ENCODE assay signal across 20 cellular contexts in the genomic region with DNA sequence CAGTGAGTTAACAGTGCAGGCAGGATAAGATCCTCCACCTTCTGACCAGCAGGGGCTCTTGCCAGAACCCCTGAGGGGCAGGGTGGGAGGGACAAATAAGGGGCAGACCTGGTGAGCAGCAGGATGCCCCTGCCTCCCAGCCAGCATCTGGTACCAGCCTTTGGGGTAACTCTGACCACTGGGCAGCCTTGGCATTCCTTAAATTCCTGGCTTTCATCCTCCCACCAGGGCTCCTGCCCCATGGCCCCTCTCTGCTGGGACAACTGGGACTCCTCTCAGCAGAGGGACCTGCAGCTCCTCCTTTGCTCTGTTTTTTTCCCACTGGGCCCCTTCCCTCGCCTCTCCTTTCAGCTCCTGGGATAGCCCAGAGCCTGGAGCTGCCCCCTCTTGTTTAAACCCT.
DNase-seq lines count a peak whose midpoint lies in the region; ATAC-seq and TF ChIP-seq lines count a peak whose summit lies in the region.
"Had no signal": no experiment of that assay in that cellular context is flagged by ENCODE, and none has a peak within 500 bp of the region (broad histone marks: within the 10 kb centered on the region; RNA-seq: fewer than 3 reads in every experiment).

No MANE protein-coding gene starts in this region.

- peak; percentile 82 for ATAC-seq in WTC11
- no peak for ATAC-seq in sciatic nerve

- no peaks in the 10 kb centered on the region for H3K27me3 ChIP-seq in HUES48 (ENCODE audit: control insufficient read depth, insufficient read depth, low read length)

- CTCF ChIA-PET in WTC11 (lab: Charles Lee), result interaction anchor here (0.6 to 2.1 kb wide), 9 partner anchors 11 to 182 kb away, joined by 3 to 8 read pairs (median 3); no protein-coding TSS in a partner anchor

- no peak for TF ChIP-seq CTCF in WTC11 (IDR thresholded peaks at IDR 0.05)

- no peak overlapping the region for H3K9ac ChIP-seq in HUES48 (ENCODE audit: low read depth, low read length)
- H3K9ac ChIP-seq: KMS-11 had no signal

- POLR2A ChIA-PET in WTC11 (lab: Charles Lee), result no interaction called here

- H3K36me3 ChIP-seq in HUES48 (ENCODE audit: control insufficient read depth, insufficient read depth, low read length), result no peaks in the 10 kb centered on the region

- H3K9me3 ChIP-seq in HUES48 (ENCODE audit: control insufficient read depth, insufficient read depth, low read length), result 0 out of 2 replicates have a peak, but pooled peaks cover 6% of the 10 kb centered on the region

- no peaks in the 10 kb centered on the region; the same call in none of the 2 replicates for H3K27me3 Mint-ChIP-seq in WTC11 (ENCODE audit: low read depth)

- H3K36me3 Mint-ChIP-seq in WTC11, result peaks cover 10% of the 10 kb centered on the region
- H3K36me3 Mint-ChIP-seq: CD4-positive, CD25-positive, alpha-beta regulatory T cell had no signal

- H3K4me1 ChIP-seq in HUES48 (ENCODE audit: control insufficient read depth, insufficient read depth, low read length), result peaks cover 15% of the 10 kb centered on the region

- no peak overlapping the region for H3K4me3 Mint-ChIP-seq in WTC11
- H3K4me3 Mint-ChIP-seq: CD4-positive, CD25-positive, alpha-beta regulatory T cell had no signal

- intact Hi-C loops in sciatic nerve (cut with DNase I), result no loop called here

- H3K27ac Mint-ChIP-seq in WTC11, result no peak overlapping the region
- H3K27ac Mint-ChIP-seq: CD4-positive, CD25-positive, alpha-beta regulatory T cell had no signal

- H3K4me3 ChIP-seq in HUES48 (ENCODE audit: low read depth, low read length), result no peak overlapping the region
- H3K4me3 ChIP-seq: SK-N-MC had no signal

- peak overlapping the region; percentile 59 for H3K27ac ChIP-seq in HUES48 (ENCODE audit: low read depth, low read length)
- H3K27ac ChIP-seq: KMS-11, RWPE1, SK-N-MC had no signal

- peaks cover 32% of the 10 kb centered on the region for H3K9me3 Mint-ChIP-seq in WTC11

- DNase-seq in WTC11 (ENCODE audit: low spot score), result peak; percentile 46
- DNase-seq in iPS-NIHi11 (ENCODE audit: low spot score), result peak; percentile 46
- DNase-seq in mucosa of gallbladder (ENCODE audit: low spot score), result no peak
- no peak for DNase-seq in nucleus accumbens (lab: John Stamatoyannopoulos, UW)
- no peak for DNase-seq in SW 1271 (lab: John Stamatoyannopoulos, UW)
- DNase-seq in sciatic nerve (ENCODE audit: low spot score), result no peak
- DNase-seq: CD4-positive, CD25-positive, alpha-beta regulatory T cell; EL; HCEC 1CT; NCI-H1105; NCI-H146; NCI-H2029; NCI-H2227 treated with DMSO at 0.1 percent for 48 hours; NCI-H510A; NCI-H748 treated with DMSO at 0.1 percent for 48 hours; SHP77 treated with DMSO at 0.1 percent for 48 hours had no signal

- H3K4me1 Mint-ChIP-seq in WTC11, result peaks cover 13% of the 10 kb centered on the region
- H3K4me1 Mint-ChIP-seq: CD4-positive, CD25-positive, alpha-beta regulatory T cell had no signal

TF ChIP-seq in WTC11, 78 proteins besides CTCF, POLR2A, EP300 and RAD21:
- TF ChIP-seq, protein P1, sequence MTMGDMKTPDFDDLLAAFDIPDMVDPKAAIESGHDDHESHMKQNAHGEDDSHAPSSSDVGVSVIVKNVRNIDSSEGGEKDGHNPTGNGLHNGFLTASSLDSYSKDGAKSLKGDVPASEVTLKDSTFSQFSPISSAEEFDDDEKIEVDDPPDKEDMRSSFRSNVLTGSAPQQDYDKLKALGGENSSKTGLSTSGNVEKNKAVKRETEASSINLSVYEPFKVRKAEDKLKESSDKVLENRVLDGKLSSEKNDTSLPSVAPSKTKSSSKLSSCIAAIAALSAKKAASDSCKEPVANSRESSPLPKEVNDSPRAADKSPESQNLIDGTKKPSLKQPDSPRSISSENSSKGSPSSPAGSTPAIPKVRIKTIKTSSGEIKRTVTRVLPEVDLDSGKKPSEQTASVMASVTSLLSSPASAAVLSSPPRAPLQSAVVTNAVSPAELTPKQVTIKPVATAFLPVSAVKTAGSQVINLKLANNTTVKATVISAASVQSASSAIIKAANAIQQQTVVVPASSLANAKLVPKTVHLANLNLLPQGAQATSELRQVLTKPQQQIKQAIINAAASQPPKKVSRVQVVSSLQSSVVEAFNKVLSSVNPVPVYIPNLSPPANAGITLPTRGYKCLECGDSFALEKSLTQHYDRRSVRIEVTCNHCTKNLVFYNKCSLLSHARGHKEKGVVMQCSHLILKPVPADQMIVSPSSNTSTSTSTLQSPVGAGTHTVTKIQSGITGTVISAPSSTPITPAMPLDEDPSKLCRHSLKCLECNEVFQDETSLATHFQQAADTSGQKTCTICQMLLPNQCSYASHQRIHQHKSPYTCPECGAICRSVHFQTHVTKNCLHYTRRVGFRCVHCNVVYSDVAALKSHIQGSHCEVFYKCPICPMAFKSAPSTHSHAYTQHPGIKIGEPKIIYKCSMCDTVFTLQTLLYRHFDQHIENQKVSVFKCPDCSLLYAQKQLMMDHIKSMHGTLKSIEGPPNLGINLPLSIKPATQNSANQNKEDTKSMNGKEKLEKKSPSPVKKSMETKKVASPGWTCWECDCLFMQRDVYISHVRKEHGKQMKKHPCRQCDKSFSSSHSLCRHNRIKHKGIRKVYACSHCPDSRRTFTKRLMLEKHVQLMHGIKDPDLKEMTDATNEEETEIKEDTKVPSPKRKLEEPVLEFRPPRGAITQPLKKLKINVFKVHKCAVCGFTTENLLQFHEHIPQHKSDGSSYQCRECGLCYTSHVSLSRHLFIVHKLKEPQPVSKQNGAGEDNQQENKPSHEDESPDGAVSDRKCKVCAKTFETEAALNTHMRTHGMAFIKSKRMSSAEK (CRISPR knock-in tag; IDR thresholded peaks at IDR 0.05; ENCODE audit: borderline replicate concordance), result 0 out of 2 replicates have a peak, but pooled peaks have one; percentile 61
- TF ChIP-seq ELF4 (CRISPR knock-in tag; IDR thresholded peaks at IDR 0.05; ENCODE audit: low read depth) (no peak), TEAD4 (CRISPR knock-in tag; IDR thresholded peaks at IDR 0.05) (peak; percentile 63; the same call in 1 of the 2 replicates), TEAD1 (CRISPR knock-in tag; IDR thresholded peaks at IDR 0.05) (peak; percentile 36; the same call in 1 of the 2 replicates), ZNF423 (CRISPR knock-in tag; IDR thresholded peaks at IDR 0.05) (peak; percentile 91)
- TF ChIP-seq, protein P2, sequence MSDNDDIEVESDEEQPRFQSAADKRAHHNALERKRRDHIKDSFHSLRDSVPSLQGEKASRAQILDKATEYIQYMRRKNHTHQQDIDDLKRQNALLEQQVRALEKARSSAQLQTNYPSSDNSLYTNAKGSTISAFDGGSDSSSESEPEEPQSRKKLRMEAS (CRISPR knock-in tag; IDR thresholded peaks at IDR 0.05), result no peak
- TF ChIP-seq, protein P3, sequence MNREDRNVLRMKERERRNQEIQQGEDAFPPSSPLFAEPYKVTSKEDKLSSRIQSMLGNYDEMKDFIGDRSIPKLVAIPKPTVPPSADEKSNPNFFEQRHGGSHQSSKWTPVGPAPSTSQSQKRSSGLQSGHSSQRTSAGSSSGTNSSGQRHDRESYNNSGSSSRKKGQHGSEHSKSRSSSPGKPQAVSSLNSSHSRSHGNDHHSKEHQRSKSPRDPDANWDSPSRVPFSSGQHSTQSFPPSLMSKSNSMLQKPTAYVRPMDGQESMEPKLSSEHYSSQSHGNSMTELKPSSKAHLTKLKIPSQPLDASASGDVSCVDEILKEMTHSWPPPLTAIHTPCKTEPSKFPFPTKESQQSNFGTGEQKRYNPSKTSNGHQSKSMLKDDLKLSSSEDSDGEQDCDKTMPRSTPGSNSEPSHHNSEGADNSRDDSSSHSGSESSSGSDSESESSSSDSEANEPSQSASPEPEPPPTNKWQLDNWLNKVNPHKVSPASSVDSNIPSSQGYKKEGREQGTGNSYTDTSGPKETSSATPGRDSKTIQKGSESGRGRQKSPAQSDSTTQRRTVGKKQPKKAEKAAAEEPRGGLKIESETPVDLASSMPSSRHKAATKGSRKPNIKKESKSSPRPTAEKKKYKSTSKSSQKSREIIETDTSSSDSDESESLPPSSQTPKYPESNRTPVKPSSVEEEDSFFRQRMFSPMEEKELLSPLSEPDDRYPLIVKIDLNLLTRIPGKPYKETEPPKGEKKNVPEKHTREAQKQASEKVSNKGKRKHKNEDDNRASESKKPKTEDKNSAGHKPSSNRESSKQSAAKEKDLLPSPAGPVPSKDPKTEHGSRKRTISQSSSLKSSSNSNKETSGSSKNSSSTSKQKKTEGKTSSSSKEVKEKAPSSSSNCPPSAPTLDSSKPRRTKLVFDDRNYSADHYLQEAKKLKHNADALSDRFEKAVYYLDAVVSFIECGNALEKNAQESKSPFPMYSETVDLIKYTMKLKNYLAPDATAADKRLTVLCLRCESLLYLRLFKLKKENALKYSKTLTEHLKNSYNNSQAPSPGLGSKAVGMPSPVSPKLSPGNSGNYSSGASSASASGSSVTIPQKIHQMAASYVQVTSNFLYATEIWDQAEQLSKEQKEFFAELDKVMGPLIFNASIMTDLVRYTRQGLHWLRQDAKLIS (CRISPR knock-in tag; IDR thresholded peaks at IDR 0.05; ENCODE audit: borderline replicate concordance), result no peak
TF ChIP-seq in WTC11: peak in this region for 4.

Comparison
In these comparisons a context has a peak if more than half of its experiments do, and no peak if none do; other contexts are left out.
1. DNase-seq: peak in WTC11 (single experiment) and iPS-NIHi11 (single experiment); none in mucosa of gallbladder (single experiment), nucleus accumbens (0 of 56), SW 1271 (0 of 2) and sciatic nerve (single experiment).